11 cellular contexts compared by ENCODE assay signal in genomic region chrX:137432609-137433008, GRCh38.
DNase-seq lines count a peak whose midpoint lies in the region; ATAC-seq, FAIRE-seq and TF ChIP-seq lines count a peak whose summit lies in the region.
"Had no signal": no experiment of that assay in that cellular context is flagged by ENCODE, and none has a peak within 500 bp of the region (broad histone marks: within the 10 kb centered on the region; RNA-seq: fewer than 3 reads in every experiment).

No MANE protein-coding gene starts in this region.

- peak; percentile 5 for DNase-seq in GM12864 (ENCODE audit: low read depth)
- DNase-seq in HEK293T (ENCODE audit: extremely low spot score) = peak; percentile 52
- DNase-seq in keratinocyte (ENCODE audit: low read depth, low spot score) = no peak
- DNase-seq in GM19238 (ENCODE audit: insufficient read length, low spot score) = no peak
- DNase-seq in SW 1271 (lab: John Stamatoyannopoulos, UW) = no peak
- no peak for DNase-seq in C1 segment of cervical spinal cord (lab: John Stamatoyannopoulos, UW)
- DNase-seq: colonic mucosa had no signal

- POLR2A ChIA-PET in HEK293T (lab: Yijun Ruan, JAX) = no interaction called here

- no peak overlapping the region for H3K4me2 ChIP-seq in OCI-LY1 (ENCODE audit: low read length)
- no peak overlapping the region for H3K4me2 ChIP-seq in keratinocyte (ENCODE audit: control insufficient read depth, extremely low read depth, insufficient read depth, low read depth, low read length)

- H3K27me3 ChIP-seq in OCI-LY1 (ENCODE audit: insufficient read depth, low read length) = no peaks in the 10 kb centered on the region
- peaks cover 20% of the 10 kb centered on the region for H3K27me3 ChIP-seq in keratinocyte (ENCODE audit: control insufficient read depth, extremely low read depth, insufficient read depth, low read length)

- H3F3A ChIP-seq in OCI-LY1 (ENCODE audit: insufficient read depth, low read length) = no peaks in the 10 kb centered on the region

- H3K9me1 ChIP-seq in keratinocyte (ENCODE audit: control insufficient read depth, extremely low read depth, insufficient read depth, low read length) = no peaks in the 10 kb centered on the region

- no peak for FAIRE-seq in keratinocyte (lab: Jason Lieb, UNC)

- H3K4me1 ChIP-seq in OCI-LY1 (ENCODE audit: insufficient read depth, low read length, severe bottlenecking) (no peaks in the 10 kb centered on the region), keratinocyte (ENCODE audit: control insufficient read depth, extremely low read depth, insufficient read depth, low read length) (no peaks in the 10 kb centered on the region)
- H3K4me1 ChIP-seq: colonic mucosa had no signal

- H3K9me2 ChIP-seq in OCI-LY1 (ENCODE audit: low read depth, low read length) = no peaks in the 10 kb centered on the region

- H3K79me2 ChIP-seq in OCI-LY1 (ENCODE audit: insufficient read depth, low read length) = no peaks in the 10 kb centered on the region
- H3K79me2 ChIP-seq in keratinocyte (ENCODE audit: control insufficient read depth, insufficient read depth, low read length) = no peaks in the 10 kb centered on the region

- dilution Hi-C loops in keratinocyte (cut with MboI; ENCODE audit: extremely low pct_ligation_motif_present, low sequenced_read_pairs) = no loop called here

- H3K4me3 ChIP-seq in GM12864 (ENCODE audit: low read depth, low read length) (no peak overlapping the region), OCI-LY1 (ENCODE audit: low read depth, low read length, poor library complexity, severe bottlenecking) (no peak overlapping the region), keratinocyte (ENCODE audit: control insufficient read depth in 2 of 3, extremely low read depth in 1 of 3, insufficient read depth in 2 of 3, low read depth in 1 of 3, low read length in 3 of 3) (no peak overlapping the region)
- H3K4me3 ChIP-seq: colonic mucosa, thoracic aorta had no signal

- H3K36me3 ChIP-seq in OCI-LY1 (ENCODE audit: insufficient read depth, low read length) (no peaks in the 10 kb centered on the region), keratinocyte (ENCODE audit: control insufficient read depth in 2 of 2, extremely low read depth in 1 of 2, insufficient read depth in 2 of 2, low read length in 2 of 2) (no peaks in the 10 kb centered on the region)
- H3K36me3 ChIP-seq: colonic mucosa, thoracic aorta had no signal

- H4K20me1 ChIP-seq in OCI-LY1 (ENCODE audit: insufficient read depth, low read length) = no peaks in the 10 kb centered on the region
- no peaks in the 10 kb centered on the region for H4K20me1 ChIP-seq in keratinocyte (ENCODE audit: control insufficient read depth, extremely low read depth, insufficient read depth, low read length)

- CTCF ChIA-PET in HEK293T (lab: Yijun Ruan, JAX) = interaction anchor here (1.0 to 1.1 kb wide), 2 partner anchors 593 to 596 kb away, joined by 3 read pairs; no protein-coding TSS in a partner anchor

- H2AFZ ChIP-seq in OCI-LY1 (ENCODE audit: low read length) = no peak overlapping the region
- no peak overlapping the region for H2AFZ ChIP-seq in keratinocyte (ENCODE audit: control insufficient read depth, low read length)

- TF ChIP-seq CTCF in GM12864 (IDR thresholded peaks at IDR 0.05; ENCODE audit: low read depth, low read length, missing control alignments) = peak; percentile 49
- peak; percentile 61 for TF ChIP-seq CTCF in OCI-LY1 (IDR thresholded peaks at IDR 0.05; ENCODE audit: low read length)
- TF ChIP-seq CTCF in keratinocyte (optimal IDR thresholded peaks at IDR 0.05 in 1 of 3, IDR thresholded peaks at IDR 0.05 in 1 of 3, conservative IDR thresholded peaks at IDR 0.05 in 1 of 3; ENCODE audit: extremely low read depth in 1 of 3, insufficient read depth in 2 of 3, low read length in 3 of 3) = peak; percentile 9 to 42 (median 19)

- no peaks in the 10 kb centered on the region for H3K9me3 ChIP-seq in OCI-LY1 (ENCODE audit: low read length)
- H3K9me3 ChIP-seq in keratinocyte (ENCODE audit: control insufficient read depth, low read depth, low read length) = no peaks in the 10 kb centered on the region
- H3K9me3 ChIP-seq: colonic mucosa, thoracic aorta had no signal

- no peak for ATAC-seq in HG03439 (IDR thresholded peaks at IDR 0.05; ENCODE audit: unreplicated experiment)
- ATAC-seq: Right ventricle myocardium inferior had no signal

- no peak overlapping the region for H3K27ac ChIP-seq in OCI-LY1 (ENCODE audit: low read depth, low read length, poor library complexity, severe bottlenecking)
- H3K27ac ChIP-seq in keratinocyte (ENCODE audit: control insufficient read depth, insufficient read depth, low read length) = no peak overlapping the region
- H3K27ac ChIP-seq: colonic mucosa, thoracic aorta had no signal

- H3K9ac ChIP-seq in OCI-LY1 (ENCODE audit: low read length) (no peak overlapping the region), keratinocyte (ENCODE audit: control insufficient read depth, extremely low read depth, insufficient read depth, low read length) (no peak overlapping the region)

TF ChIP-seq in HEK293T, 16 proteins besides CTCF, POLR2A, EP300 and RAD21:
- TF ChIP-seq BHLHE40 (IDR thresholded peaks at IDR 0.05; ENCODE audit: borderline replicate concordance) = no peak

Comparison
In these comparisons a context has a peak if more than half of its experiments do, and no peak if none do; other contexts are left out.
1. DNase-seq: peak in GM12864 (single experiment) and HEK293T (single experiment); none in keratinocyte (single experiment), GM19238 (single experiment), SW 1271 (0 of 2) and C1 segment of cervical spinal cord (0 of 14).
2. Peak in every context shown above with its lines, with median percentiles within 50 percentile points of each other: CTCF ChIP-seq.